In the genomic region with DNA sequence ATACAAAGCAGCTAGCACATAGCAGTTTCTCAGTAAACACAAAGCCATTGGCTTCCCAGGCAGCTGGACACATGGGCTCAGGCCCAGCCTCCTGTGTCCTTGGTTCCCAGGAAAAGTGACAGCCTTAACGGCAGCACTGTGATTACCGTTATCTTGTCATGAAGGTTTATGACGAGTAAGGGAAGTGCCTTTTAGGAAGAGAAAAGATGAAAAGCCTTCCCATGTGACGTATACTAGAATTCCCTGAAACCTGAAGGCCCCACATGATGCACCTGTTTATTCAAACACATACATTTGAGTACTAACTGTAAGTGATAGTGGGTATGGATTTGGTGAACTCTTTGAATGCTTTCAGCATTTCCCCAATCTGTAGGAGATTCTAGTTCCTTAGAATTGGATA, we compare ENCODE assay signal across 27 cellular contexts.
"Had no signal": no experiment of that assay in that cellular context is flagged by ENCODE, and none has a peak within 500 bp of the region (broad histone marks: within the 10 kb centered on the region; RNA-seq: fewer than 3 reads in every experiment).

No MANE protein-coding gene starts in this region.

- H3K4me1 ChIP-seq: stomach, suprapubic skin, testis, thyroid gland, tibial artery, tibial nerve, transverse colon, upper lobe of left lung, upper lobe of right lung, uterus, vagina had no signal

- H3K4me3 ChIP-seq: stomach, suprapubic skin, testis, thoracic aorta, thyroid gland, tibial artery, tibial nerve, transverse colon, upper lobe of left lung, upper lobe of right lung, uterus, vagina had no signal

- ATAC-seq: stimulated activated effector memory CD8-positive, alpha-beta T cell treated with anti-CD3 and anti-CD28 coated beads, Interleukin-12 subunit alpha, Interleukin-12 subunit beta, amount 100 ng/mL, for 72 hours; stimulated activated memory B cell treated with anti-CD40 and anti-IgM and Interleukin-4, amounts not matched to agents 10 μg/mL and 1 μg/mL and 100 μg/mL, for 72 hours; stimulated activated naive B cell treated with anti-CD40 and anti-IgM and Interleukin-4, amounts not matched to agents 10 μg/mL and 1 μg/mL and 100 μg/mL, for 72 hours; stimulated activated naive CD8-positive, alpha-beta T cell treated with anti-CD3 and anti-CD28 coated beads, Interleukin-15, amount 100 ng/mL, for 72 hours; stimulated activated naive CD8-positive, alpha-beta T cell treated with anti-CD3 and anti-CD28 coated beads, Interleukin-15, Interleukin-2, amounts not matched to agents 100 U/mL and 50 U/mL, for 24 hours; upper lobe of right lung had no signal

- H3K36me3 ChIP-seq: stomach, suprapubic skin, thoracic aorta, thyroid gland, tibial artery, tibial nerve, transverse colon, upper lobe of left lung, upper lobe of right lung, uterus, vagina had no signal

- H3K27me3 ChIP-seq: stomach, suprapubic skin, testis, thyroid gland, tibial artery, tibial nerve, transverse colon, upper lobe of left lung, upper lobe of right lung, uterus, vagina had no signal

- DNase-seq: stimulated activated CD4-positive, alpha-beta T cell treated with anti-CD3 and anti-CD28 coated beads, Interleukin-2, amount 100 ng/mL, for 48 hours; stimulated activated CD4-positive, alpha-beta T cell treated with anti-CD3 and anti-CD28 coated beads, Interleukin-4, amount 100 ng/mL, for 1 hour; stimulated activated CD4-positive, alpha-beta T cell treated with anti-CD3 and anti-CD28 coated beads, Interleukin-4, amount 100 ng/mL, for 24 hours; stimulated activated CD4-positive, alpha-beta T cell treated with anti-CD3 and anti-CD28 coated beads, Interleukin-4, amount 100 ng/mL, for 4 hours; stimulated activated CD8-positive, alpha-beta memory T cell treated with anti-CD3 and anti-CD28 coated beads, Interleukin-4, amount 100 ng/mL, for 48 hours; stimulated activated naive B cell treated with anti-CD40 and anti-IgM and Interleukin-4, amounts not matched to agents 10 μg/mL and 1 μg/mL and 100 μg/mL, for 72 hours; stimulated activated naive CD4-positive, alpha-beta T cell; stimulated activated naive CD4-positive, alpha-beta T cell treated with Interleukin-2 at 50 U/mL for 16 hours; stimulated activated naive CD8-positive, alpha-beta T cell treated with anti-CD3 and anti-CD28 coated beads, Interleukin-15, amount 100 ng/mL, for 72 hours; stimulated activated naive CD8-positive, alpha-beta T cell treated with anti-CD3 and anti-CD28 coated beads, Interleukin-15, Interleukin-2, amounts not matched to agents 100 U/mL and 50 U/mL, for 24 hours; stomach; substantia nigra; testis; thyroid gland; tibial artery; transverse colon; trophoblast cell; upper lobe of right lung; uterus had no signal

- FAIRE-seq: urothelium cell line had no signal

- H3K9me3 ChIP-seq: stomach, suprapubic skin, testis, thoracic aorta, thyroid gland, tibial artery, transverse colon, upper lobe of left lung, upper lobe of right lung, uterus, vagina had no signal

- H3K27ac ChIP-seq: stomach, suprapubic skin, testis, thoracic aorta, thyroid gland, tibial artery, tibial nerve, transverse colon, upper lobe of left lung, upper lobe of right lung, uterus, vagina had no signal
